2 cellular contexts compared by ENCODE assay signal in the genomic region with DNA sequence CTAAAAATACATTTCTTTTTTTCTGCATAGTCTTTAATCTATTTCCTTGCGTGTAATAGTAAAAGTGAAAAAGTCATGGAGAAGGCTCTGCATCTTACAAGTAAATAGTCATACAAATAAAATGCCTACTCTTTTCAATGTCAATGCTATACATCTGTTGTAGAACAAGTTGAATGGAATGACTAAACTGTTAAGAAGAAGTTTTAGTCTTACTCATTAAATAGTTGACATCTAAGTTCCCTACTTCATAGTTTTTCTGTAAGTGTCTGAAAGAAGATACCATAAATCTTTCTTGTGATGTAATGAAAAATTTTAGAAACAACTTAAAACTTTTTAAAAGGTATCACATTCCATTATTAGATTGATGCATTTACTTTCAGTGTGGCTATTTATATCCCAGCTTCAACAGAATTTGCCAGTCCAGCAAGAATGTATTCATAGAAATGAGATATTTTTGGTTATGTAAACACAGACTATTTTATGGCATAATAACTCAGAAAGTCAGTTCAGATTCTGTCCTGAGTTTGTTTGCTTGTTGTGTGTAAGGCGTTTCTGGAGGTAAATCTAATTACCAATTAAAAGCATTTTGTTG.
TF ChIP-seq lines count a peak whose summit lies in the region.

No MANE protein-coding gene starts in this region.

TF ChIP-seq in HEK293, 187 proteins besides CTCF, POLR2A, EP300 and RAD21:
- no peak for TF ChIP-seq ZNF624 (tag by site-specific recombination; IDR thresholded peaks at IDR 0.05)
- TF ChIP-seq, protein P1, sequence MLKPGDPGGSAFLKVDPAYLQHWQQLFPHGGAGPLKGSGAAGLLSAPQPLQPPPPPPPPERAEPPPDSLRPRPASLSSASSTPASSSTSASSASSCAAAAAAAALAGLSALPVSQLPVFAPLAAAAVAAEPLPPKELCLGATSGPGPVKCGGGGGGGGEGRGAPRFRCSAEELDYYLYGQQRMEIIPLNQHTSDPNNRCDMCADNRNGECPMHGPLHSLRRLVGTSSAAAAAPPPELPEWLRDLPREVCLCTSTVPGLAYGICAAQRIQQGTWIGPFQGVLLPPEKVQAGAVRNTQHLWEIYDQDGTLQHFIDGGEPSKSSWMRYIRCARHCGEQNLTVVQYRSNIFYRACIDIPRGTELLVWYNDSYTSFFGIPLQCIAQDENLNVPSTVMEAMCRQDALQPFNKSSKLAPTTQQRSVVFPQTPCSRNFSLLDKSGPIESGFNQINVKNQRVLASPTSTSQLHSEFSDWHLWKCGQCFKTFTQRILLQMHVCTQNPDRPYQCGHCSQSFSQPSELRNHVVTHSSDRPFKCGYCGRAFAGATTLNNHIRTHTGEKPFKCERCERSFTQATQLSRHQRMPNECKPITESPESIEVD (tag by site-specific recombination; IDR thresholded peaks at IDR 0.05) = peak; percentile 58
TF ChIP-seq in HEK293: peak in this region for 1.

TF ChIP-seq in SK-N-SH, 30 proteins besides CTCF, POLR2A, EP300 and RAD21:
- TF ChIP-seq PBX3 (IDR thresholded peaks at IDR 0.05) (peak; percentile 32; the same call in 1 of the 2 replicates), TEAD4 (IDR thresholded peaks at IDR 0.05; ENCODE audit: borderline replicate concordance, insufficient read depth) (no peak)
